In genomic region chr9:28774433-28775029, GRCh38 we compare ENCODE assay signal across 9 cellular contexts.
DNase-seq lines count a peak whose midpoint lies in the region; ATAC-seq and TF ChIP-seq lines count a peak whose summit lies in the region.
"Had no signal": no experiment of that assay in that cellular context is flagged by ENCODE, and none has a peak within 500 bp of the region (broad histone marks: within the 10 kb centered on the region; RNA-seq: fewer than 3 reads in every experiment).

No MANE protein-coding gene starts in this region.

- no peak overlapping the region for H3K27ac ChIP-seq in coronary artery
- no peak overlapping the region for H3K27ac ChIP-seq in CD8-positive, alpha-beta memory T cell (ENCODE audit: low read depth, low read length)
- no peak overlapping the region for H3K27ac ChIP-seq in aorta (ENCODE audit: low read depth in 1 of 2, low read length in 2 of 2)

- no peaks in the 10 kb centered on the region for H3K27me3 ChIP-seq in CD8-positive, alpha-beta memory T cell (ENCODE audit: insufficient read depth, low read length, poor library complexity, severe bottlenecking)
- no peaks in the 10 kb centered on the region for H3K27me3 ChIP-seq in aorta (ENCODE audit: control insufficient read depth in 1 of 2, insufficient read depth in 2 of 2, low read length in 1 of 2)

- CTCF ChIA-PET in CD8-positive, alpha-beta memory T cell (lab: Charles Lee): no interaction called here

- H3K9me3 ChIP-seq in CD8-positive, alpha-beta memory T cell (ENCODE audit: low read length): no peaks in the 10 kb centered on the region
- H3K9me3 ChIP-seq in aorta (ENCODE audit: control insufficient read depth, low read length): no peaks in the 10 kb centered on the region

- DNase-seq in GM12864 (ENCODE audit: low read depth): no peak
- peak; percentile 19 for DNase-seq in KG1 (lab: John Stamatoyannopoulos, UW)
- peak; percentile 23 for DNase-seq in RPMI8226
- DNase-seq in globus pallidus (ENCODE audit: low spot score): peak; percentile 24
- no peak for DNase-seq in coronary artery (ENCODE audit: low spot score)
- no peak for DNase-seq in COLO668 (lab: John Stamatoyannopoulos, UW; ENCODE audit: unreplicated experiment)
- DNase-seq in CD8-positive, alpha-beta memory T cell: no peak
- DNase-seq in aorta: no peak

- peaks cover 2 to 8% (median 2%) of the 10 kb centered on the region in 5 donors for H3K9me3 Mint-ChIP-seq in CD8-positive, alpha-beta memory T cell

- ATAC-seq in aorta (ENCODE audit: low FRiP score): no peak
- ATAC-seq: K562 had no signal

- H3K36me3 Mint-ChIP-seq in CD8-positive, alpha-beta memory T cell: no peaks in the 10 kb centered on the region

- intact Hi-C loops in aorta (cut with DNase I): no loop called here

- 21 to 25% methylated on average over 5 of the region's 5 CpGs for WGBS in aorta, 2 donors

- H3K4me1 Mint-ChIP-seq in CD8-positive, alpha-beta memory T cell: no peaks in the 10 kb centered on the region

- H3K4me3 Mint-ChIP-seq in CD8-positive, alpha-beta memory T cell: no peak overlapping the region

- peak; percentile 44 for TF ChIP-seq CTCF in GM12864 (IDR thresholded peaks at IDR 0.05; ENCODE audit: low read depth, low read length, missing control alignments)
- TF ChIP-seq CTCF in coronary artery (IDR thresholded peaks at IDR 0.05): no peak

- peaks cover 0 to 1% of the 10 kb centered on the region in 2 donors for H3K27me3 Mint-ChIP-seq in CD8-positive, alpha-beta memory T cell

- no peak overlapping the region for H3K27ac Mint-ChIP-seq in CD8-positive, alpha-beta memory T cell

- H3K36me3 ChIP-seq in CD8-positive, alpha-beta memory T cell (ENCODE audit: insufficient read depth, low read length): no peaks in the 10 kb centered on the region
- no peaks in the 10 kb centered on the region for H3K36me3 ChIP-seq in aorta (ENCODE audit: control insufficient read depth in 1 of 2, insufficient read depth in 2 of 2, low read length in 1 of 2)

- H3K4me3 ChIP-seq in GM12864 (ENCODE audit: low read depth, low read length) (no peak overlapping the region), coronary artery (no peak overlapping the region), aorta (ENCODE audit: low read length in 2 of 2) (no peak overlapping the region)
- H3K4me3 ChIP-seq in CD8-positive, alpha-beta memory T cell (ENCODE audit: low read length): no peak overlapping the region
- H3K4me3 ChIP-seq: K562 had no signal

- POLR2A ChIA-PET in CD8-positive, alpha-beta memory T cell (lab: Charles Lee): no interaction called here

- H3K4me1 ChIP-seq in CD8-positive, alpha-beta memory T cell (ENCODE audit: insufficient read depth, low read length): no peaks in the 10 kb centered on the region
- H3K4me1 ChIP-seq in aorta (ENCODE audit: control insufficient read depth in 1 of 2, insufficient read depth in 2 of 2, low read length in 2 of 2): no peaks in the 10 kb centered on the region

Comparison
In these comparisons a context has a peak if more than half of its experiments do, and no peak if none do; other contexts are left out.
1. DNase-seq: peak in KG1 (single experiment), RPMI8226 (single experiment) and globus pallidus (single experiment); none in GM12864 (single experiment), coronary artery (single experiment), COLO668 (single experiment), CD8-positive, alpha-beta memory T cell (0 of 5) and aorta (0 of 2).